In the genomic region with DNA sequence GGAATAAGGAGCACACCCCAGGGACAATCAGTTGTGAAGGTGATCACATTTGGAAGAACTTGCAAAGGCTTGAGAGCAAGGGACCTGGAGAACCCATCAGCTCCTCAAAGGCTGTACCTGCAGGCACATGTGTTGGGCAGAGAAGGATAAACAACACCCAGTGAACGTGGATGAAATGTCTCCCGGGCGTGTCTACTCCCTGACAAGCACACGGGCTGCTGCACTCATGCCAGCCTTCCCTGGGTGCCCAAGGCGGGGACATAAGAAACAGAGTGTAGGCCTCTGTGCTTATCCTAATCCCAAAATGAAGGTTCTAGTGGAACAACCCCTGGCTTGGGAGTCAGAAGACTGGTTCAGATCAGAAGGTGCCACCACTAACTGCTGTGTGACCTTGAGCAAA, we compare ENCODE assay signal across 17 cellular contexts. TPM values are rescaled to one million over a fixed set of nuclear protein-coding genes. Genes with fewer than 3 reads are reported as not detected.
DNase-seq lines count a peak whose midpoint lies in the region; TF ChIP-seq lines count a peak whose summit lies in the region.
"Had no signal": no experiment of that assay in that cellular context is flagged by ENCODE, and none has a peak within 500 bp of the region (broad histone marks: within the 10 kb centered on the region; RNA-seq: fewer than 3 reads in every experiment).

No MANE protein-coding gene starts in this region.

- H3K4me3 Mint-ChIP-seq in brain (no peak overlapping the region), progenitor cell of endocrine pancreas (ENCODE audit: low read depth) (no peak overlapping the region)
- H3K4me3 Mint-ChIP-seq: B cell; CD4-positive, alpha-beta T cell had no signal

- H3K4me3 ChIP-seq in sigmoid colon (no peak overlapping the region), transverse colon (no peak overlapping the region)
- H3K4me3 ChIP-seq: GM12878, GM23248 had no signal

- H3K27ac ChIP-seq in layer of hippocampus (ENCODE audit: low read depth, low read length) (peak overlapping the region; percentile 55), sigmoid colon (no peak overlapping the region), transverse colon (peak overlapping the region; percentile 46 to 85 (median 80))
- H3K27ac ChIP-seq: GM23248, HL-60 had no signal

- H3K27me3 ChIP-seq in layer of hippocampus (ENCODE audit: control insufficient read depth, insufficient read depth, low read length) (no peaks in the 10 kb centered on the region), sigmoid colon (no peaks in the 10 kb centered on the region), transverse colon (no peaks in the 10 kb centered on the region)

- DNase-seq in sigmoid colon (peak; percentile 15), transverse colon (peak; percentile 21), cortex of kidney (lab: John Stamatoyannopoulos, UW) (no peak), progenitor cell of endocrine pancreas (ENCODE audit: low spot score, unreplicated experiment) (no peak)
- DNase-seq in effector CD8-positive, alpha-beta T cell (lab: John Stamatoyannopoulos, UW) = no peak
- DNase-seq: ACHN; Calu3; CD4-positive, alpha-beta T cell; DMS 273 treated with DMSO at 0.1 percent for 48 hours; GM23248 had no signal

- 36 to 73% methylated on average over 5 of the region's 5 CpGs for WGBS in sigmoid colon, 2 donors
- 70% methylated on average over 5 of the region's 5 CpGs; no CpG with 5 or more reads in 1 of the 2 donors for WGBS in transverse colon (ENCODE audit: low coverage in 1 of 2), 2 donors

- H3K9me3 ChIP-seq in sigmoid colon (no peaks in the 10 kb centered on the region), transverse colon (no peaks in the 10 kb centered on the region)

- no peaks in the 10 kb centered on the region for H3K9me3 Mint-ChIP-seq in brain
- no peaks in the 10 kb centered on the region for H3K9me3 Mint-ChIP-seq in progenitor cell of endocrine pancreas (ENCODE audit: low read depth)
- H3K9me3 Mint-ChIP-seq: CD4-positive, alpha-beta T cell had no signal

- in situ Hi-C loops in transverse colon (cut with MboI; ENCODE audit: low pct_ligation_motif_present in 1 of 4, low pct_unique_long_range_greater_than_20kb in 1 of 4, low sequenced_read_pairs in 3 of 4) = no loop called here

- no peak for TF ChIP-seq CTCF in brain (conservative IDR thresholded peaks at IDR 0.05)
- TF ChIP-seq CTCF in sigmoid colon (IDR thresholded peaks at IDR 0.05) = no peak
- TF ChIP-seq CTCF in transverse colon (IDR thresholded peaks at IDR 0.05) = no peak
- no peak for TF ChIP-seq CTCF in progenitor cell of endocrine pancreas (IDR thresholded peaks at IDR 0.05; ENCODE audit: unreplicated experiment)

- H3K36me3 ChIP-seq in sigmoid colon (no peaks in the 10 kb centered on the region), transverse colon (no peaks in the 10 kb centered on the region)

- H3K27me3 Mint-ChIP-seq in brain = peaks cover 3% of the 10 kb centered on the region
- peaks cover 36% of the 10 kb centered on the region for H3K27me3 Mint-ChIP-seq in progenitor cell of endocrine pancreas
- H3K27me3 Mint-ChIP-seq: CD4-positive, alpha-beta T cell had no signal

- H3K4me1 ChIP-seq in sigmoid colon = no peaks in the 10 kb centered on the region
- peaks cover 3 to 27% (median 26%) of the 10 kb centered on the region in 4 donors for H3K4me1 ChIP-seq in transverse colon

- intact Hi-C loops in sigmoid colon (cut with DNase I) (no loop called here), transverse colon (cut with DNase I; ENCODE audit: low total_unique reads) (no loop called here)

- H3K27ac Mint-ChIP-seq in brain = peak overlapping the region; percentile 27 to 99 (median 92)
- no peak overlapping the region for H3K27ac Mint-ChIP-seq in progenitor cell of endocrine pancreas
- H3K27ac Mint-ChIP-seq: B cell; CD4-positive, alpha-beta T cell had no signal

- TF ChIP-seq EP300 in sigmoid colon (IDR thresholded peaks at IDR 0.05) (no peak), transverse colon (IDR thresholded peaks at IDR 0.05; ENCODE audit: low read depth) (no peak)

- TF ChIP-seq POLR2A in sigmoid colon (IDR thresholded peaks at IDR 0.05) (no peak), transverse colon (IDR thresholded peaks at IDR 0.05) (no peak)

- peaks cover 83% of the 10 kb centered on the region for H3K4me1 Mint-ChIP-seq in brain
- H3K4me1 Mint-ChIP-seq in progenitor cell of endocrine pancreas (ENCODE audit: low read depth) = peaks cover 22% of the 10 kb centered on the region
- H3K4me1 Mint-ChIP-seq: B cell had no signal

- no peaks in the 10 kb centered on the region for H3K36me3 Mint-ChIP-seq in brain
- no peaks in the 10 kb centered on the region for H3K36me3 Mint-ChIP-seq in progenitor cell of endocrine pancreas (ENCODE audit: insufficient read depth)

RNA-seq across cellular contexts. Expression of gene DSCAML1, which starts 46.7 kb away (rescaled TPM):
- polyA plus RNA-seq in brain (ENCODE audit: insufficient read depth, low read depth, low replicate concordance) = 9.6 TPM
- 1 to 10 TPM; 1.1 to 7.5 (median 2.2) TPM for total RNA-seq in sigmoid colon
- 1 to 10 TPM in 1 of 3 donors, under 1 TPM in 2; under 0.01 to 1.2 (median 0.23) TPM for polyA plus RNA-seq in sigmoid colon
- total RNA-seq in transverse colon = 1 to 10 TPM; 2.9 to 5.8 (median 3.3) TPM
- 2.1 and 2.7 TPM in 2 replicates for total RNA-seq in progenitor cell of endocrine pancreas
- total RNA-seq: A172, Daoy, GM23248 had no signal
- polyA plus RNA-seq: GM23248 had no signal

Comparison
In these comparisons a context has a peak if more than half of its experiments do, and no peak if none do; other contexts are left out.
1. H3K27ac ChIP-seq: peak in layer of hippocampus (single experiment) and transverse colon (4 of 4); none in sigmoid colon (0 of 4).
2. DNase-seq: peak in sigmoid colon (single experiment) and transverse colon (single experiment); none in effector CD8-positive, alpha-beta T cell (single experiment), cortex of kidney (single experiment) and progenitor cell of endocrine pancreas (single experiment).